ENCODE assay signal across 9 cellular contexts in the genomic region with DNA sequence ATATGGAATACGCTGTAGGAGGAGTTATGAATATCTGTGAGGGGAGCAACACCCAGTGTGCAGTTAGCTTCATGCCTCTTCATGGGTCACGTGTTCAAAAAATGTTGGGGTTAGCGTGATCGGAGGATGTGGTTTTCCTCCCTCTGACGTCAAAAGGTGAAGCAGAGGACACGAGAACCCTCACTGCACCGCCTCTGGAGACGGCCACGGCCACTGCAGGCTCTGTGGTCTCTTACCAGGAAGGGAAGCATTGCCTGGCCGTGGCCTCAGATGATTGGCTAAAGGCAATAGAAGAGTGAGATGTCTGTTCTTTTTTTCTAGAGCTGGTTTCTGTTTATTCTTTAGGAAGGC. TPM values are rescaled to one million over a fixed set of nuclear protein-coding genes. Genes with fewer than 3 reads are reported as not detected.
DNase-seq lines count a peak whose midpoint lies in the region; ATAC-seq and TF ChIP-seq lines count a peak whose summit lies in the region.
"Had no signal": no experiment of that assay in that cellular context is flagged by ENCODE, and none has a peak within 500 bp of the region (broad histone marks: within the 10 kb centered on the region; RNA-seq: fewer than 3 reads in every experiment).

No MANE protein-coding gene starts in this region.

- no peak for TF ChIP-seq POLR2A in transverse colon (IDR thresholded peaks at IDR 0.05)

- H3K36me3 Mint-ChIP-seq in CD14-positive monocyte (peaks cover 0 to 2% of the 10 kb centered on the region in 2 donors), memory B cell (peaks cover 7% of the 10 kb centered on the region)
- peaks cover 4% of the 10 kb centered on the region for H3K36me3 Mint-ChIP-seq in activated naive CD4-positive, alpha-beta T cell treated with anti-CD3 and anti-CD28 coated beads for 36 hours (ENCODE audit: low read depth)

- no peak overlapping the region for H3K4me3 ChIP-seq in transverse colon

- no peaks in the 10 kb centered on the region for H3K27me3 ChIP-seq in transverse colon

- no peak overlapping the region for H3K27ac ChIP-seq in transverse colon

- DNase-seq in CD14-positive monocyte (ENCODE audit: low spot score) = peak; percentile 98
- DNase-seq in RPMI8226 = peak; percentile 44
- peak; percentile 77 for DNase-seq in activated naive CD4-positive, alpha-beta T cell treated with anti-CD3 and anti-CD28 coated beads for 36 hours
- peak; percentile 64 to 69 for DNase-seq in memory B cell (ENCODE audit: low spot score in 2 of 2)
- peak; percentile 63 for DNase-seq in transverse colon
- DNase-seq in left lobe of liver (ENCODE audit: low spot score) = no peak
- DNase-seq in GM19238 (ENCODE audit: insufficient read length, low spot score) = no peak

- H3K4me3 Mint-ChIP-seq in CD14-positive monocyte = peak overlapping the region; percentile 56 to 75
- no peak overlapping the region for H3K4me3 Mint-ChIP-seq in activated naive CD4-positive, alpha-beta T cell treated with anti-CD3 and anti-CD28 coated beads for 36 hours
- peak overlapping the region; percentile 54 for H3K4me3 Mint-ChIP-seq in memory B cell

- H3K27me3 Mint-ChIP-seq in CD14-positive monocyte (ENCODE audit: low read depth in 3 of 3) (peaks cover 0 to 12% (median 3%) of the 10 kb centered on the region in 3 donors), memory B cell (no peaks in the 10 kb centered on the region)
- no peaks in the 10 kb centered on the region for H3K27me3 Mint-ChIP-seq in activated naive CD4-positive, alpha-beta T cell treated with anti-CD3 and anti-CD28 coated beads for 36 hours (ENCODE audit: low read depth)

- TF ChIP-seq CTCF in CD14-positive monocyte (IDR thresholded peaks at IDR 0.05) (no peak), transverse colon (IDR thresholded peaks at IDR 0.05) (no peak)

- H3K27ac Mint-ChIP-seq in CD14-positive monocyte = peak overlapping the region; percentile 92 to 97 (median 94)
- H3K27ac Mint-ChIP-seq in activated naive CD4-positive, alpha-beta T cell treated with anti-CD3 and anti-CD28 coated beads for 36 hours = peak overlapping the region; percentile 25
- peak overlapping the region; percentile 95 for H3K27ac Mint-ChIP-seq in memory B cell

- no peaks in the 10 kb centered on the region for H3K36me3 ChIP-seq in transverse colon

- intact Hi-C loops in CD14-positive monocyte (cut with micrococcal nuclease) (loop anchor here in 1 of 2 donors (5.0 kb wide), 1 partner anchor 83 kb away; a partner anchor contains a TSS), transverse colon (cut with DNase I; ENCODE audit: low total_unique reads) (loop anchor here (10.0 kb wide), 1 partner anchor 281 kb away; no protein-coding TSS in a partner anchor)
- intact Hi-C loops in activated naive CD4-positive, alpha-beta T cell treated with anti-CD3 and anti-CD28 coated beads for 36 hours (cut with micrococcal nuclease) = no loop called here

- H3K4me1 ChIP-seq in transverse colon = peaks cover 0 to 33% (median 17%) of the 10 kb centered on the region in 4 donors

- CTCF ChIA-PET in activated naive CD4-positive, alpha-beta T cell treated with anti-CD3 and anti-CD28 coated beads for 36 hours (lab: Charles Lee) = interaction anchor here (1.0 to 2.9 kb wide), 2 partner anchors 8 to 92 kb away, joined by 3 to 14 read pairs; no protein-coding TSS in a partner anchor

- H3K9me3 Mint-ChIP-seq in CD14-positive monocyte (peaks cover 0 to 5% (median 3%) of the 10 kb centered on the region in 7 donors), memory B cell (peaks cover 3% of the 10 kb centered on the region)
- H3K9me3 Mint-ChIP-seq in activated naive CD4-positive, alpha-beta T cell treated with anti-CD3 and anti-CD28 coated beads for 36 hours = peaks cover 7% of the 10 kb centered on the region

- in situ Hi-C loops in transverse colon (cut with MboI; ENCODE audit: low pct_ligation_motif_present in 1 of 4, low pct_unique_long_range_greater_than_20kb in 1 of 4, low sequenced_read_pairs in 3 of 4) = no loop called here

- peak; percentile 54 for ATAC-seq in memory B cell (ENCODE audit: low read depth)
- no peak for ATAC-seq in left lobe of liver
- ATAC-seq in HG03521 (IDR thresholded peaks at IDR 0.05; ENCODE audit: unreplicated experiment) = no peak

- H3K9me3 ChIP-seq in transverse colon = no peaks in the 10 kb centered on the region

- WGBS in transverse colon (ENCODE audit: low coverage in 1 of 2), 2 donors = 41 to 83% methylated on average over 1 to 10 of the region's 10 CpGs

- TF ChIP-seq EP300 in transverse colon (IDR thresholded peaks at IDR 0.05; ENCODE audit: low read depth) = no peak

- H3K4me1 Mint-ChIP-seq in CD14-positive monocyte (peaks cover 48% of the 10 kb centered on the region), memory B cell (peaks cover 39% of the 10 kb centered on the region)
- H3K4me1 Mint-ChIP-seq in activated naive CD4-positive, alpha-beta T cell treated with anti-CD3 and anti-CD28 coated beads for 36 hours (ENCODE audit: low read depth) = peaks cover 48% of the 10 kb centered on the region

RNA-seq across cellular contexts. Expression of a gene that starts 28.9 kb away (rescaled TPM):
- not detected for polyA plus RNA-seq in CD14-positive monocyte
- total RNA-seq in activated naive CD4-positive, alpha-beta T cell treated with anti-CD3 and anti-CD28 coated beads for 36 hours = not detected
- total RNA-seq in transverse colon (not detected), left lobe of liver (not detected)
- polyA plus RNA-seq: adipose tissue had no signal

RNA-seq across cellular contexts. Expression of a gene that starts 29.0 kb away (rescaled TPM):
- 1 to 10 TPM; 1.8 to 3.0 TPM for polyA plus RNA-seq in CD14-positive monocyte
- total RNA-seq in activated naive CD4-positive, alpha-beta T cell treated with anti-CD3 and anti-CD28 coated beads for 36 hours = 10 to 100 TPM; 91.6 to 94.1 TPM
- total RNA-seq in transverse colon (100 to 1,000 TPM in 1 of 4 donors, 10 to 100 TPM in 3; 40.0 to 111 (median 79.4) TPM), left lobe of liver (25.1 TPM)

Comparison
In these comparisons a context has a peak if more than half of its experiments do, and no peak if none do; other contexts are left out.
1. DNase-seq: peak in CD14-positive monocyte (single experiment), RPMI8226 (single experiment), activated naive CD4-positive, alpha-beta T cell treated with anti-CD3 and anti-CD28 coated beads for 36 hours (single experiment), memory B cell (2 of 2) and transverse colon (single experiment); none in left lobe of liver (single experiment) and GM19238 (single experiment).
2. H3K27ac Mint-ChIP-seq: peak in every context shown above with its lines; median percentile 95 in memory B cell; 94 in CD14-positive monocyte; 25 in activated naive CD4-positive, alpha-beta T cell treated with anti-CD3 and anti-CD28 coated beads for 36 hours.